Comparison of ENCODE assay signal across 8 cellular contexts in genomic region chr17:40551091-40551873, GRCh38. TPM values are rescaled to one million over a fixed set of nuclear protein-coding genes. Genes with fewer than 3 reads are reported as not detected.
DNase-seq lines count a peak whose midpoint lies in the region; ATAC-seq and TF ChIP-seq lines count a peak whose summit lies in the region.

No MANE protein-coding gene starts in this region.

- H3K27me3 Mint-ChIP-seq in activated CD4-positive, alpha-beta memory T cell treated with anti-CD3 and anti-CD28 coated beads, Interleukin-2, amount 10 ng/mL, durations not matched to agents 7 days and 5 days, result peaks cover 6% of the 10 kb centered on the region

- H3K79me2 ChIP-seq in GM23248 (ENCODE audit: insufficient read depth) (peaks cover 17% of the 10 kb centered on the region; the same call in 1 of the 2 replicates), smooth muscle cell (ENCODE audit: low read depth) (no peaks in the 10 kb centered on the region)

- CTCF ChIA-PET in activated CD4-positive, alpha-beta memory T cell treated with anti-CD3 and anti-CD28 coated beads, Interleukin-2, amount 10 ng/mL, durations not matched to agents 7 days and 5 days (lab: Charles Lee), result interaction anchor here (1.0 to 2.3 kb wide), 3 partner anchors 9 to 133 kb away, joined by 3 to 9 read pairs (median 3); partner anchors contain the start of gene TOP2A

- in situ Hi-C loops in GM23248 (cut with MboI), result no loop called here

- no peak overlapping the region for H3K27ac Mint-ChIP-seq in activated CD4-positive, alpha-beta memory T cell treated with anti-CD3 and anti-CD28 coated beads, Interleukin-2, amount 10 ng/mL, durations not matched to agents 7 days and 5 days

- H3K9me3 ChIP-seq in GM23248 (ENCODE audit: low read depth) (no peaks in the 10 kb centered on the region), smooth muscle cell (replicated peaks; ENCODE audit: low read depth) (no peaks in the 10 kb centered on the region)

- DNase-seq in GM23248 (peak; percentile 99), Right ventricle myocardium inferior (ENCODE audit: missing footprints) (peak; percentile 84), smooth muscle cell (lab: John Stamatoyannopoulos, UW; ENCODE audit: unreplicated experiment) (no peak), DMS 273 (lab: John Stamatoyannopoulos, UW; ENCODE audit: unreplicated experiment) (no peak), NCI-H1436 treated with DMSO at 0.1 percent for 48 hours (lab: John Stamatoyannopoulos, UW) (no peak), DMS79 treated with DMSO at 0.1 percent for 48 hours (lab: John Stamatoyannopoulos, UW) (no peak)
- DNase-seq in activated CD4-positive, alpha-beta memory T cell treated with anti-CD3 and anti-CD28 coated beads, Interleukin-2, amount 10 ng/mL, durations not matched to agents 7 days and 5 days, result peak; percentile 14

- H4K20me1 ChIP-seq in GM23248 (ENCODE audit: insufficient read depth) (no peaks in the 10 kb centered on the region), smooth muscle cell (ENCODE audit: low read depth) (no peaks in the 10 kb centered on the region)

- H2AFZ ChIP-seq in GM23248, result no peak overlapping the region
- no peak overlapping the region for H2AFZ ChIP-seq in smooth muscle cell (ENCODE audit: low read depth)

- H3K27ac ChIP-seq in GM23248 (peak overlapping the region; percentile 100), smooth muscle cell (ENCODE audit: low read depth) (peak overlapping the region; percentile 89)

- H3K4me1 Mint-ChIP-seq in activated CD4-positive, alpha-beta memory T cell treated with anti-CD3 and anti-CD28 coated beads, Interleukin-2, amount 10 ng/mL, durations not matched to agents 7 days and 5 days, result peaks cover 58% of the 10 kb centered on the region

- intact Hi-C loops in Right ventricle myocardium inferior (cut with DNase I), result no loop called here

- H3K9ac ChIP-seq in GM23248, result peak overlapping the region; percentile 96
- peak overlapping the region; percentile 53 for H3K9ac ChIP-seq in smooth muscle cell (ENCODE audit: low read depth)

- H3K4me2 ChIP-seq in GM23248 (ENCODE audit: unreplicated experiment) (peak overlapping the region; percentile 90), smooth muscle cell (peak overlapping the region; percentile 53)

- H3F3A ChIP-seq in GM23248 (ENCODE audit: insufficient read depth), result peaks cover 57% of the 10 kb centered on the region
- H3F3A ChIP-seq in smooth muscle cell (ENCODE audit: low read depth), result no peaks in the 10 kb centered on the region

- H3K36me3 Mint-ChIP-seq in activated CD4-positive, alpha-beta memory T cell treated with anti-CD3 and anti-CD28 coated beads, Interleukin-2, amount 10 ng/mL, durations not matched to agents 7 days and 5 days (ENCODE audit: low read depth), result peaks cover 20% of the 10 kb centered on the region

- no peak overlapping the region for H3K4me3 Mint-ChIP-seq in activated CD4-positive, alpha-beta memory T cell treated with anti-CD3 and anti-CD28 coated beads, Interleukin-2, amount 10 ng/mL, durations not matched to agents 7 days and 5 days

- POLR2A ChIA-PET in activated CD4-positive, alpha-beta memory T cell treated with anti-CD3 and anti-CD28 coated beads, Interleukin-2, amount 10 ng/mL, durations not matched to agents 7 days and 5 days (lab: Charles Lee), result interaction anchor here (1.8 to 5.0 kb wide), 2 partner anchors 9 to 11 kb away, joined by 9 to 59 read pairs; no protein-coding TSS in a partner anchor

- peaks cover 65% of the 10 kb centered on the region for H3K4me1 ChIP-seq in GM23248 (ENCODE audit: insufficient read depth)
- H3K4me1 ChIP-seq in smooth muscle cell (ENCODE audit: low read depth), result peaks cover 11% of the 10 kb centered on the region

- no peak for TF ChIP-seq CTCF in smooth muscle cell (IDR thresholded peaks at IDR 0.05; ENCODE audit: borderline replicate concordance, insufficient read depth, poor library complexity, severe bottlenecking)

- WGBS in GM23248 (ENCODE audit: low coverage in 1 of 2, low lambda C conversion rate in 2 of 2, missing lambda C conversion rate in 2 of 2), 2 experiments, result 17% methylated on average over 6 of the region's 6 CpGs
- WGBS in smooth muscle cell (ENCODE audit: low lambda C conversion rate), result 44% methylated on average over 6 of the region's 6 CpGs

- H3K27me3 ChIP-seq in GM23248 (replicated peaks; ENCODE audit: insufficient read depth) (no peaks in the 10 kb centered on the region), smooth muscle cell (ENCODE audit: low read depth) (no peaks in the 10 kb centered on the region)

- no peaks in the 10 kb centered on the region for H3K9me2 ChIP-seq in GM23248 (ENCODE audit: insufficient read depth)

- H3K36me3 ChIP-seq in GM23248 (ENCODE audit: low read depth), result no peaks in the 10 kb centered on the region
- H3K36me3 ChIP-seq in smooth muscle cell (ENCODE audit: low read depth), result no peaks in the 10 kb centered on the region

- H3K4me3 ChIP-seq in GM23248 (peak overlapping the region; percentile 54), smooth muscle cell (no peak overlapping the region)

- H3K9me3 Mint-ChIP-seq in activated CD4-positive, alpha-beta memory T cell treated with anti-CD3 and anti-CD28 coated beads, Interleukin-2, amount 10 ng/mL, durations not matched to agents 7 days and 5 days, result no peaks in the 10 kb centered on the region

- ATAC-seq in Right ventricle myocardium inferior, result peak; percentile 73
- ATAC-seq in GM19463 (IDR thresholded peaks at IDR 0.05; ENCODE audit: unreplicated experiment), result no peak

RNA-seq across cellular contexts. Expression of gene CCR7, which starts 14.0 kb away (rescaled TPM):
- not detected in 2 replicates for total RNA-seq in GM23248 (2014; rRNA removed; shearing (Covaris generic))
- polyA plus RNA-seq in GM23248 (2016; fragmentation: Nextera tagmentation; extraction: Ambion mirVana) (0.68 and 1.2 TPM in 2 replicates), smooth muscle cell (not detected in 2 replicates)
- 10 to 100 TPM; 43.3 to 44.6 TPM for total RNA-seq in activated CD4-positive, alpha-beta memory T cell treated with anti-CD3 and anti-CD28 coated beads, Interleukin-2, amount 10 ng/mL, durations not matched to agents 7 days and 5 days
- total RNA-seq in Right ventricle myocardium inferior (not detected), smooth muscle cell (not detected in 2 replicates)

RNA-seq across cellular contexts. Expression of gene TNS4, which starts 49.9 kb away (rescaled TPM):
- not detected in 2 replicates for total RNA-seq in GM23248 (2014; rRNA removed; shearing (Covaris generic))
- polyA plus RNA-seq in GM23248 (2016; fragmentation: Nextera tagmentation; extraction: Ambion mirVana), result 0.20 and 0.44 TPM in 2 replicates
- 10 to 100 TPM in 1 of 2 experiments, 1 to 10 TPM in 1; 9.5 to 12.7 TPM for total RNA-seq in activated CD4-positive, alpha-beta memory T cell treated with anti-CD3 and anti-CD28 coated beads, Interleukin-2, amount 10 ng/mL, durations not matched to agents 7 days and 5 days
- total RNA-seq in Right ventricle myocardium inferior, result not detected
- 0.63 and 1.2 TPM in 2 replicates for total RNA-seq in smooth muscle cell
- polyA plus RNA-seq in smooth muscle cell, result 0.13 and 3.3 TPM in 2 replicates

Comparison
In these comparisons a context has a peak if more than half of its experiments do, and no peak if none do; other contexts are left out.
1. DNase-seq: peak in GM23248 (single experiment), activated CD4-positive, alpha-beta memory T cell treated with anti-CD3 and anti-CD28 coated beads, Interleukin-2, amount 10 ng/mL, durations not matched to agents 7 days and 5 days (single experiment) and Right ventricle myocardium inferior (single experiment); none in smooth muscle cell (single experiment), DMS 273 (single experiment), NCI-H1436 treated with DMSO at 0.1 percent for 48 hours (single experiment) and DMS79 treated with DMSO at 0.1 percent for 48 hours (single experiment).
2. RNA of gene CCR7, which starts 14.0 kb away (total RNA-seq): 43.3 to 44.6 TPM in activated CD4-positive, alpha-beta memory T cell treated with anti-CD3 and anti-CD28 coated beads, Interleukin-2, amount 10 ng/mL, durations not matched to agents 7 days and 5 days; not detected in Right ventricle myocardium inferior (single experiment), not detected in GM23248 and not detected in smooth muscle cell; every median in the first group is over 10 times any median in the second.